1 cellular context compared by ENCODE assay signal in genomic region chr1:32759521-32759980, GRCh38.
TF ChIP-seq lines count a peak whose summit lies in the region.

No MANE protein-coding gene starts in this region.

TF ChIP-seq in K562, 482 proteins besides CTCF, POLR2A, EP300 and RAD21:
- TF ChIP-seq L3MBTL2 (IDR thresholded peaks at IDR 0.05), result no peak
- no peak for TF ChIP-seq ZBTB8A (IDR thresholded peaks at IDR 0.05; ENCODE audit: partially characterized antibody)
- 0 out of 2 replicates have a peak, but pooled peaks have one; percentile 5 for TF ChIP-seq FOSL1 (tag; conservative IDR thresholded peaks at IDR 0.05)
- TF ChIP-seq ESRRA (IDR thresholded peaks at IDR 0.05; ENCODE audit: borderline replicate concordance, low read depth), result peak; percentile 68
- TF ChIP-seq TFAP4 (CRISPR knock-in tag; IDR thresholded peaks at IDR 0.05; ENCODE audit: borderline replicate concordance), result 0 out of 2 replicates have a peak, but pooled peaks have one; percentile 1
- TF ChIP-seq RUNX1 (IDR thresholded peaks at IDR 0.05; ENCODE audit: low read depth), result no peak
- peak; percentile 83 for TF ChIP-seq HMBOX1 (IDR thresholded peaks at IDR 0.05)
- no peak for TF ChIP-seq TRIM24 (IDR thresholded peaks at IDR 0.05)
- TF ChIP-seq PTBP1 (IDR thresholded peaks at IDR 0.05; ENCODE audit: low read depth, low read length), result no peak
- TF ChIP-seq ZNF197 (CRISPR knock-in tag; IDR thresholded peaks at IDR 0.05; ENCODE audit: low read depth), result no peak
TF ChIP-seq in K562: peak in this region for 4.
